In the genomic region with DNA sequence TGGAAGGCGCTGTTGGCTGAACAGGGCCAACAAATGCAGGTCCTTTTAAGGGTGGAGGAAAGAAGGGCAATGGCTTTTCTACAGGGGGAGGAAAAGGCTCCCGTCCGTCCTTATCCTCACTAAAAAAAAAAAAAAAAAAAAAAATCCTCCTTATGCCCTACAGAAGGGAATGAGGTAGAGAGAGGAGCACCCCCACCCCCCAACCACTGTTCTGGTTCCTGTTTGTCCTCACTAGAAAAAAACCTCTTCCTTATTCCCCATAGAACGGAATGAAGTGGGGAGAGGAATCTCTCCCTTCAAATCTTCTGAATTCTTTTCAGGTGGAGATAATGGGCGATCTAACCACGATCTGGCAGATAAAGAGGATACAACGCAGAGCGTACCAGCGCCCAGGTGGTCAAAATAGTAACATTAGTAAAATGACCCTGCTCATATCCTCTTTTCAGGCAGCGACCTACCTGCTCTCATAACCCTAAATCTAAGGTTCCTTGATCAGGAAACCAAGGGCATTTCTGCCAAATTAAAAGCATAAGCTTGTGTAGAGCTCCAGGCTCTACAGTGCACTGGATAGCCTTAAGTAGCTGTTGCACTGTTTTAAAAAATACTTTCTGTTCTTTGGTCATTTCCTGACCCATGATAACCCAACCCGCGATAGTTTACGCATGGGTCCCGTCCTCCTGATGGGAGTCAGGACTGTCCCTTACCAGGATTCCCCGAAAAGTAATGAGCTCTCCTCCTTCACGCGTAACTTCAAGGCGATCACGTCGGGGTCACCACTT, we compare ENCODE assay signal across 16 cellular contexts. TPM values are rescaled to one million over a fixed set of nuclear protein-coding genes. Genes with fewer than 3 reads are reported as not detected.
DNase-seq lines count a peak whose midpoint lies in the region; ATAC-seq and TF ChIP-seq lines count a peak whose summit lies in the region.
"Not testable (repeated sequence)": the region's sequence is repeated elsewhere in the genome, so short reads cannot be mapped to it uniquely, and the experiment has no call there.
"Had no signal": no experiment of that assay in that cellular context is flagged by ENCODE, and none has a peak within 500 bp of the region (broad histone marks: within the 10 kb centered on the region; RNA-seq: fewer than 3 reads in every experiment).

No MANE protein-coding gene starts in this region.

- DNase-seq in activated CD8-positive, alpha-beta memory T cell treated with anti-CD3 and anti-CD28 coated beads, Interleukin-2, amount 10 ng/mL, durations not matched to agents 7 days and 5 days; left cardiac atrium; upper lobe of left lung: not testable (repeated sequence)

- H3K9me3 Mint-ChIP-seq in activated CD8-positive, alpha-beta memory T cell treated with anti-CD3 and anti-CD28 coated beads, Interleukin-2, amount 10 ng/mL, durations not matched to agents 7 days and 5 days (ENCODE audit: low read depth) = not testable (repeated sequence)

- not testable (repeated sequence) for H3K36me3 ChIP-seq in upper lobe of left lung

- H3K36me3 Mint-ChIP-seq in activated CD8-positive, alpha-beta memory T cell treated with anti-CD3 and anti-CD28 coated beads, Interleukin-2, amount 10 ng/mL, durations not matched to agents 7 days and 5 days = not testable (repeated sequence)

- H3K27me3 ChIP-seq in upper lobe of left lung = not testable (repeated sequence)

- not testable (repeated sequence) for H3K4me1 Mint-ChIP-seq in activated CD8-positive, alpha-beta memory T cell treated with anti-CD3 and anti-CD28 coated beads, Interleukin-2, amount 10 ng/mL, durations not matched to agents 7 days and 5 days

- intact Hi-C loops in left cardiac atrium (cut with DNase I) = not testable (repeated sequence)

- not testable (repeated sequence) for TF ChIP-seq CTCF in upper lobe of left lung (IDR thresholded peaks at IDR 0.05)

- not testable (repeated sequence) for H3K4me1 ChIP-seq in upper lobe of left lung

- WGBS in upper lobe of left lung, 2 donors = no CpG with 5 or more reads among the region's 20 CpGs

- H3K27ac ChIP-seq in upper lobe of left lung = not testable (repeated sequence)

- H3K9me3 ChIP-seq in upper lobe of left lung = not testable (repeated sequence)

- not testable (repeated sequence) for TF ChIP-seq EP300 in upper lobe of left lung (IDR thresholded peaks at IDR 0.05)

- H3K4me3 ChIP-seq in upper lobe of left lung = not testable (repeated sequence)

- H3K4me3 Mint-ChIP-seq in activated CD8-positive, alpha-beta memory T cell treated with anti-CD3 and anti-CD28 coated beads, Interleukin-2, amount 10 ng/mL, durations not matched to agents 7 days and 5 days = not testable (repeated sequence)

- CTCF ChIA-PET in activated CD8-positive, alpha-beta memory T cell treated with anti-CD3 and anti-CD28 coated beads, Interleukin-2, amount 10 ng/mL, durations not matched to agents 7 days and 5 days (lab: Charles Lee) = not testable (repeated sequence)

- not testable (repeated sequence) for H3K27ac Mint-ChIP-seq in activated CD8-positive, alpha-beta memory T cell treated with anti-CD3 and anti-CD28 coated beads, Interleukin-2, amount 10 ng/mL, durations not matched to agents 7 days and 5 days

- not testable (repeated sequence) for H3K27me3 Mint-ChIP-seq in activated CD8-positive, alpha-beta memory T cell treated with anti-CD3 and anti-CD28 coated beads, Interleukin-2, amount 10 ng/mL, durations not matched to agents 7 days and 5 days

- ATAC-seq in GM18517 (IDR thresholded peaks at IDR 0.05; ENCODE audit: unreplicated experiment) (peak; percentile 68), GM19463 (IDR thresholded peaks at IDR 0.05; ENCODE audit: unreplicated experiment) (peak; percentile 41), GM21825 (IDR thresholded peaks at IDR 0.05; ENCODE audit: unreplicated experiment) (peak; percentile 63), HG02943 (IDR thresholded peaks at IDR 0.05; ENCODE audit: low read depth, unreplicated experiment) (peak; percentile 41), HG03432 (IDR thresholded peaks at IDR 0.05; ENCODE audit: unreplicated experiment) (peak; percentile 50), left cardiac atrium (peak; percentile 44 to 47), upper lobe of left lung (ENCODE audit: low FRiP score in 2 of 2) (peak; percentile 60 to 73)
- peak; percentile 12 for ATAC-seq in activated CD8-positive, alpha-beta memory T cell treated with anti-CD3 and anti-CD28 coated beads, Interleukin-2, amount 10 ng/mL, durations not matched to agents 7 days and 5 days

- not testable (repeated sequence) for TF ChIP-seq POLR2A in upper lobe of left lung (IDR thresholded peaks at IDR 0.05)

RNA-seq across cellular contexts. Expression of gene CXorf49B, which starts 20.6 kb away (rescaled TPM):
- not detected for total RNA-seq in activated CD8-positive, alpha-beta memory T cell treated with anti-CD3 and anti-CD28 coated beads, Interleukin-2, amount 10 ng/mL, durations not matched to agents 7 days and 5 days
- total RNA-seq in left cardiac atrium (not detected), upper lobe of left lung (not detected)
- total RNA-seq: activated CD4-positive, alpha-beta memory T cell treated with anti-CD3 and anti-CD28 coated beads for 36 hours; glomerular endothelial cell; H4; lung; M059J; mucosa of gallbladder; Peyer's patch; thoracic aorta had no signal

Comparison
In these comparisons a context has a peak if more than half of its experiments do, and no peak if none do; other contexts are left out.
1. ATAC-seq: peak in every context shown above with its lines; median percentile 68 in GM18517; 66 in upper lobe of left lung; 63 in GM21825; 50 in HG03432; 46 in left cardiac atrium; 41 in GM19463; 41 in HG02943; 12 in activated CD8-positive, alpha-beta memory T cell treated with anti-CD3 and anti-CD28 coated beads, Interleukin-2, amount 10 ng/mL, durations not matched to agents 7 days and 5 days.